In the genomic region with DNA sequence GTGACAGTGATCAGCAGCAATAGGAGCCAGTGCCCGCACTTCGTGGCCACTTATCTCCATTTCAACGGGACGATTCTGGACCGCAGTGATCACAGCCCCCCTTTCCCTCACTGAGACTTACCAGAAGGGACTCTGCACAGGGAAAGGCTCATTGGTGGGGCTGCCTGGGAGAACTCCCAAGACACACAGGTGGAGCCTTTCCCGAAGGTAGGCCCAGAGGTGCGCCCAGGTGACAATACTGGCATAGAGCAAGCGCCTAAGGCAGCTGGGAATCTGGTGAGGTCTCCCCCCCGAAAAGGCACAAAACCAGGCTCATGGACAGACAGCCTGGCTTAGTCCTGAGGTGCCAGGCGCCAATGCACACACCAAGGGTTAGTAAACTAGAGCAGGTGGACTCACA, we compare ENCODE assay signal across 28 cellular contexts.
"Had no signal": no experiment of that assay in that cellular context is flagged by ENCODE, and none has a peak within 500 bp of the region (broad histone marks: within the 10 kb centered on the region; RNA-seq: fewer than 3 reads in every experiment).

No MANE protein-coding gene starts in this region.

- H3K4me3 ChIP-seq: esophagus squamous epithelium, heart right ventricle, lung, mucosa of descending colon, psoas muscle, skin epidermis, spleen, thoracic aorta, tibial nerve had no signal

- H3K27ac ChIP-seq: esophagus squamous epithelium, heart right ventricle, psoas muscle, skin epidermis, spleen, thoracic aorta, tibial nerve had no signal

- H3K9me3 Mint-ChIP-seq: dendritic cell treated with granulocyte-macrophage colony-stimulating factor and Interleukin-4, amounts not matched to agents 40 ng/mL and 50 ng/mL, for 4 days; natural killer cell treated with Interleukin-12 subunit alpha and Interleukin-12 subunit beta and Interleukin-15 and Interleukin-18, amount 100 ng/mL, for 72 hours; stimulated activated memory B cell treated with anti-CD40 and anti-IgM and Interleukin-4, amounts not matched to agents 10 μg/mL and 1 μg/mL and 100 μg/mL, for 72 hours had no signal

- H3K27me3 Mint-ChIP-seq: dendritic cell treated with granulocyte-macrophage colony-stimulating factor and Interleukin-4, amounts not matched to agents 40 ng/mL and 50 ng/mL, for 4 days; naive B cell had no signal

- H3K4me3 Mint-ChIP-seq: dendritic cell treated with granulocyte-macrophage colony-stimulating factor and Interleukin-4, amounts not matched to agents 40 ng/mL and 50 ng/mL, for 4 days; immature natural killer cell; memory B cell; mesothelial cell of epicardium; naive B cell; natural killer cell treated with Interleukin-12 subunit alpha and Interleukin-12 subunit beta and Interleukin-15 and Interleukin-18, amount 100 ng/mL, for 72 hours; neural crest cell; stimulated activated memory B cell treated with anti-CD40 and anti-IgM and Interleukin-4, amounts not matched to agents 10 μg/mL and 1 μg/mL and 100 μg/mL, for 72 hours had no signal

- H3K36me3 ChIP-seq: esophagus squamous epithelium, heart right ventricle, spleen, thoracic aorta, tibial nerve had no signal

- DNase-seq: central memory CD4-positive, alpha-beta T cell; effector memory CD4-positive, alpha-beta T cell; erythroblast; esophagus squamous epithelium; foreskin melanocyte; glutamatergic neuron; heart right ventricle; hippocampal formation; immature natural killer cell; kidney; mucosa of descending colon; naive B cell; psoas muscle; right cardiac atrium; spleen; stimulated activated CD4-positive, alpha-beta T cell treated with anti-CD3 and anti-CD28 coated beads, Interleukin-4, amount 100 ng/mL, for 4 hours; stimulated activated naive CD8-positive, alpha-beta T cell treated with anti-CD3 and anti-CD28 coated beads, Interleukin-15, Interleukin-2, amounts not matched to agents 100 U/mL and 50 U/mL, for 24 hours had no signal

- ATAC-seq: heart right ventricle; left lobe of liver; mucosa of descending colon; natural killer cell treated with Interleukin-12 subunit alpha and Interleukin-12 subunit beta and Interleukin-15 and Interleukin-18, amount 100 ng/mL, for 72 hours; psoas muscle; right cardiac atrium; stimulated activated memory B cell treated with anti-CD40 and anti-IgM and Interleukin-4, amounts not matched to agents 10 μg/mL and 1 μg/mL and 100 μg/mL, for 72 hours; stimulated activated naive CD8-positive, alpha-beta T cell treated with anti-CD3 and anti-CD28 coated beads, Interleukin-15, Interleukin-2, amounts not matched to agents 100 U/mL and 50 U/mL, for 24 hours had no signal

- H3K27ac Mint-ChIP-seq: dendritic cell treated with granulocyte-macrophage colony-stimulating factor and Interleukin-4, amounts not matched to agents 40 ng/mL and 50 ng/mL, for 4 days; immature natural killer cell; memory B cell; mesothelial cell of epicardium; naive B cell; natural killer cell treated with Interleukin-12 subunit alpha and Interleukin-12 subunit beta and Interleukin-15 and Interleukin-18, amount 100 ng/mL, for 72 hours; stimulated activated memory B cell treated with anti-CD40 and anti-IgM and Interleukin-4, amounts not matched to agents 10 μg/mL and 1 μg/mL and 100 μg/mL, for 72 hours had no signal

- H3K27me3 ChIP-seq: tibial nerve had no signal

- H3K9me3 ChIP-seq: esophagus squamous epithelium, heart right ventricle, mucosa of descending colon, psoas muscle, spleen, thoracic aorta, tibial nerve had no signal

- H3K4me1 Mint-ChIP-seq: immature natural killer cell; memory B cell; naive B cell; stimulated activated memory B cell treated with anti-CD40 and anti-IgM and Interleukin-4, amounts not matched to agents 10 μg/mL and 1 μg/mL and 100 μg/mL, for 72 hours had no signal

- H3K36me3 Mint-ChIP-seq: immature natural killer cell; memory B cell; mesothelial cell of epicardium; naive B cell; natural killer cell treated with Interleukin-12 subunit alpha and Interleukin-12 subunit beta and Interleukin-15 and Interleukin-18, amount 100 ng/mL, for 72 hours; stimulated activated memory B cell treated with anti-CD40 and anti-IgM and Interleukin-4, amounts not matched to agents 10 μg/mL and 1 μg/mL and 100 μg/mL, for 72 hours had no signal

- H3K4me1 ChIP-seq: esophagus squamous epithelium, heart right ventricle, psoas muscle, spleen, tibial nerve had no signal
